ENCODE assay signal across 10 cellular contexts in genomic region chr2:43340945-43341356, GRCh38.
DNase-seq lines count a peak whose midpoint lies in the region; ATAC-seq and TF ChIP-seq lines count a peak whose summit lies in the region.
"Had no signal": no experiment of that assay in that cellular context is flagged by ENCODE, and none has a peak within 500 bp of the region (broad histone marks: within the 10 kb centered on the region; RNA-seq: fewer than 3 reads in every experiment).

No MANE protein-coding gene starts in this region.

- peaks cover 41% of the 10 kb centered on the region for H3K4me1 Mint-ChIP-seq in Calu3 (ENCODE audit: low read depth, unreplicated experiment)
- H3K4me1 Mint-ChIP-seq in stimulated activated naive CD8-positive, alpha-beta T cell treated with anti-CD3 and anti-CD28 coated beads, Interleukin-15, amount 100 ng/mL, for 72 hours: peaks cover 7% of the 10 kb centered on the region
- peaks cover 12% of the 10 kb centered on the region for H3K4me1 Mint-ChIP-seq in activated CD4-positive, alpha-beta memory T cell treated with anti-CD3 and anti-CD28 coated beads, Interleukin-2, amount 10 ng/mL, durations not matched to agents 7 days and 5 days

- no peak for TF ChIP-seq CTCF in fibroblast of villous mesenchyme (IDR thresholded peaks at IDR 0.05; ENCODE audit: insufficient read depth, low read depth, low read length)
- TF ChIP-seq CTCF in psoas muscle (IDR thresholded peaks at IDR 0.05): no peak
- no peak for TF ChIP-seq CTCF in Calu3 (IDR thresholded peaks at IDR 0.05; ENCODE audit: unreplicated experiment)

- POLR2A ChIA-PET in activated CD4-positive, alpha-beta memory T cell treated with anti-CD3 and anti-CD28 coated beads, Interleukin-2, amount 10 ng/mL, durations not matched to agents 7 days and 5 days (lab: Charles Lee): no interaction called here

- no peaks in the 10 kb centered on the region for H3K36me3 ChIP-seq in psoas muscle (ENCODE audit: insufficient read depth in 1 of 2, low read depth in 1 of 2)

- no peak overlapping the region for H3K4me3 ChIP-seq in fibroblast of villous mesenchyme (ENCODE audit: low read depth, low read length)
- H3K4me3 ChIP-seq in psoas muscle: no peak overlapping the region

- WGBS in psoas muscle, 3 donors: 89 to 96% (median 90%) methylated on average over 1 of the region's 1 CpG

- intact Hi-C loops in psoas muscle (cut with DNase I): loop anchor here (5.0 to 10.0 kb wide), 2 partner anchors 114 kb away; partner anchors contain the start of gene ZFP36L2 (in 1 of the 2)
- intact Hi-C loops in Calu3 (cut with micrococcal nuclease; ENCODE audit: unreplicated experiment): no loop called here

- H3K36me3 Mint-ChIP-seq in Calu3 (ENCODE audit: insufficient read depth, unreplicated experiment): no peaks in the 10 kb centered on the region
- peaks cover 2% of the 10 kb centered on the region for H3K36me3 Mint-ChIP-seq in activated CD4-positive, alpha-beta memory T cell treated with anti-CD3 and anti-CD28 coated beads, Interleukin-2, amount 10 ng/mL, durations not matched to agents 7 days and 5 days (ENCODE audit: low read depth)

- no peaks in the 10 kb centered on the region for H3K27me3 ChIP-seq in psoas muscle (ENCODE audit: insufficient read depth in 3 of 3, low read length in 2 of 3)

- no peak overlapping the region for H3K4me3 Mint-ChIP-seq in Calu3 (ENCODE audit: low read depth, unreplicated experiment)
- H3K4me3 Mint-ChIP-seq in stimulated activated naive CD8-positive, alpha-beta T cell treated with anti-CD3 and anti-CD28 coated beads, Interleukin-15, amount 100 ng/mL, for 72 hours: no peak overlapping the region
- H3K4me3 Mint-ChIP-seq in activated CD4-positive, alpha-beta memory T cell treated with anti-CD3 and anti-CD28 coated beads, Interleukin-2, amount 10 ng/mL, durations not matched to agents 7 days and 5 days: no peak overlapping the region

- BruUV-seq in Calu3 (replicated peaks; lab: Mats Ljungman, UMichigan): no TSS peak

- ATAC-seq in psoas muscle: peak; percentile 37 to 64 (median 58)
- no peak for ATAC-seq in stimulated activated naive CD8-positive, alpha-beta T cell treated with anti-CD3 and anti-CD28 coated beads, Interleukin-15, amount 100 ng/mL, for 72 hours

- no peak overlapping the region for H3K27ac Mint-ChIP-seq in Calu3 (ENCODE audit: unreplicated experiment)
- no peak overlapping the region for H3K27ac Mint-ChIP-seq in stimulated activated naive CD8-positive, alpha-beta T cell treated with anti-CD3 and anti-CD28 coated beads, Interleukin-15, amount 100 ng/mL, for 72 hours
- no peak overlapping the region for H3K27ac Mint-ChIP-seq in activated CD4-positive, alpha-beta memory T cell treated with anti-CD3 and anti-CD28 coated beads, Interleukin-2, amount 10 ng/mL, durations not matched to agents 7 days and 5 days
- H3K27ac Mint-ChIP-seq: IgD-negative memory B cell had no signal

- DNase-seq in COLO829 (ENCODE audit: low spot score) (peak; percentile 77), T1000 (lab: John Stamatoyannopoulos, UW) (peak; percentile 23), fibroblast of villous mesenchyme (ENCODE audit: low read depth) (peak; percentile 67), psoas muscle (no peak), Calu3 (no peak), KG1 (lab: John Stamatoyannopoulos, UW) (no peak)
- DNase-seq in stimulated activated naive CD8-positive, alpha-beta T cell treated with anti-CD3 and anti-CD28 coated beads, Interleukin-15, amount 100 ng/mL, for 72 hours: no peak
- DNase-seq in activated CD4-positive, alpha-beta memory T cell treated with anti-CD3 and anti-CD28 coated beads, Interleukin-2, amount 10 ng/mL, durations not matched to agents 7 days and 5 days: no peak
- DNase-seq: activated gamma-delta T cell had no signal

- H3K4me1 ChIP-seq in psoas muscle: peaks cover 79% of the 10 kb centered on the region

- peak overlapping the region; percentile 88 for H3K27ac ChIP-seq in psoas muscle

- H3K27me3 Mint-ChIP-seq in Calu3 (ENCODE audit: unreplicated experiment): no peaks in the 10 kb centered on the region
- H3K27me3 Mint-ChIP-seq in stimulated activated naive CD8-positive, alpha-beta T cell treated with anti-CD3 and anti-CD28 coated beads, Interleukin-15, amount 100 ng/mL, for 72 hours: no peaks in the 10 kb centered on the region
- no peaks in the 10 kb centered on the region for H3K27me3 Mint-ChIP-seq in activated CD4-positive, alpha-beta memory T cell treated with anti-CD3 and anti-CD28 coated beads, Interleukin-2, amount 10 ng/mL, durations not matched to agents 7 days and 5 days
- H3K27me3 Mint-ChIP-seq: IgD-negative memory B cell had no signal

- no peaks in the 10 kb centered on the region for H3K9me3 ChIP-seq in psoas muscle

- H3K9me3 Mint-ChIP-seq in Calu3 (ENCODE audit: low read depth, unreplicated experiment): no peaks in the 10 kb centered on the region
- no peaks in the 10 kb centered on the region for H3K9me3 Mint-ChIP-seq in stimulated activated naive CD8-positive, alpha-beta T cell treated with anti-CD3 and anti-CD28 coated beads, Interleukin-15, amount 100 ng/mL, for 72 hours
- H3K9me3 Mint-ChIP-seq in activated CD4-positive, alpha-beta memory T cell treated with anti-CD3 and anti-CD28 coated beads, Interleukin-2, amount 10 ng/mL, durations not matched to agents 7 days and 5 days: no peaks in the 10 kb centered on the region
- H3K9me3 Mint-ChIP-seq: IgD-negative memory B cell had no signal

- CTCF ChIA-PET in Calu3 (lab: Charles Lee): interaction anchor here (0.6 kb wide), 1 partner anchor 40 kb away, joined by 4 read pairs; no protein-coding TSS in a partner anchor
- CTCF ChIA-PET in activated CD4-positive, alpha-beta memory T cell treated with anti-CD3 and anti-CD28 coated beads, Interleukin-2, amount 10 ng/mL, durations not matched to agents 7 days and 5 days (lab: Charles Lee): no interaction called here

Comparison
In these comparisons a context has a peak if more than half of its experiments do, and no peak if none do; other contexts are left out.
1. DNase-seq: peak in COLO829 (single experiment), T1000 (single experiment) and fibroblast of villous mesenchyme (single experiment); none in psoas muscle (0 of 2), Calu3 (single experiment), KG1 (single experiment), stimulated activated naive CD8-positive, alpha-beta T cell treated with anti-CD3 and anti-CD28 coated beads, Interleukin-15, amount 100 ng/mL, for 72 hours (0 of 2) and activated CD4-positive, alpha-beta memory T cell treated with anti-CD3 and anti-CD28 coated beads, Interleukin-2, amount 10 ng/mL, durations not matched to agents 7 days and 5 days (single experiment).